26 cellular contexts compared by ENCODE assay signal in the genomic region with DNA sequence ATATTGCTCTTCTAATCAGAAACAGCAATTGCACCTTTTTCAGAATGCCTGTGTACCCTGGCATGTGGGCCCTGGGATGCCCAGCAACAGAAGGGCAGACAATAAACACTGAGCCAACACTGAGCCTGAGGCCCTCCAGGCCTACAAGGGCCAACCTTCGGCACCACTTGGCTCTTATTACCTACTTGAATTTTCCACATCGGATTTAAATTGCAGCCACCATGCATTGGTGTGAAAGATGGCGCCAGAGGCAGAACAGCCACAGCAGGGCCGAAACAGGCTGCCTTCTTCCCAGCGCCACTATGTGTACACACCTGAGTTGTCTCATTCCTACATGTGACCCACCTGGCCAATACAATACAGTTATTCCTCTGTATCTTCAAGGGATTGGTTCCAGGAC. TPM values are rescaled to one million over a fixed set of nuclear protein-coding genes. Genes with fewer than 3 reads are reported as not detected.
"Had no signal": no experiment of that assay in that cellular context is flagged by ENCODE, and none has a peak within 500 bp of the region (broad histone marks: within the 10 kb centered on the region; RNA-seq: fewer than 3 reads in every experiment).

No MANE protein-coding gene starts in this region.

- ATAC-seq: activated CD4-positive, CD25-positive, alpha-beta regulatory T cell treated with anti-CD3 and anti-CD28 coated beads, Interleukin-2, amount 50 U/mL, for 24 hours; activated CD8-positive, alpha-beta T cell treated with anti-CD3 and anti-CD28 coated beads for 36 hours; activated naive CD4-positive, alpha-beta T cell treated with anti-CD3 and anti-CD28 coated beads, Interleukin-2, amount 50 U/mL, for 72 hours; activated T-cell treated with anti-CD3 and anti-CD28 coated beads, Interleukin-2, amount 50 U/mL, for 4 hours; activated T-helper 17 cell treated with anti-CD3 and anti-CD28 coated beads, Interleukin-2, amount 50 U/mL, for 72 hours; esophagus mucosa; heart left ventricle; T-helper 17 cell had no signal

- DNase-seq: activated B cell treated with CpG ODN at 0.5 μM for 24 hours; activated CD4-positive, alpha-beta T cell treated with anti-CD3 and anti-CD28 coated beads for 48 hours; activated CD4-positive, alpha-beta T cell treated with anti-CD3 and anti-CD28 coated beads, Interleukin-2, amount 50 U/mL, for 1 hour; activated CD4-positive, alpha-beta T cell treated with anti-CD3 and anti-CD28 coated beads, Interleukin-2, amount 50 U/mL, for 48 hours; activated CD8-positive, alpha-beta memory T cell treated with anti-CD3 and anti-CD28 coated beads for 24 hours; activated CD8-positive, alpha-beta T cell treated with anti-CD3 and anti-CD28 coated beads for 36 hours; activated gamma-delta T cell; activated naive CD4-positive, alpha-beta T cell; activated naive CD4-positive, alpha-beta T cell treated with anti-CD3 and anti-CD28 coated beads, Interleukin-2, amount 10 ng/mL, durations not matched to agents 7 days and 5 days; activated naive CD8-positive, alpha-beta T cell treated with anti-CD3 and anti-CD28 coated beads, Interleukin-2, amount 10 ng/mL, durations not matched to agents 7 days and 5 days; activated T-cell treated with anti-CD3 and anti-CD28 coated beads, Interleukin-2, amount 50 U/mL, for 4 hours; dorsolateral prefrontal cortex; effector memory CD4-positive, alpha-beta T cell; endodermal cell; foreskin fibroblast; glutamatergic neuron; heart left ventricle; T-helper 1 cell; T-helper 17 cell; T1000; WERI-Rb-1 had no signal

RNA-seq across cellular contexts. Expression of gene EZH2, which starts 51.4 kb away (rescaled TPM):
- total RNA-seq: ascending aorta had no signal
